Comparison of ENCODE assay signal across 9 cellular contexts in genomic region chr17:9003355-9004131, GRCh38. TPM values are rescaled to one million over a fixed set of nuclear protein-coding genes. Genes with fewer than 3 reads are reported as not detected.
DNase-seq lines count a peak whose midpoint lies in the region; ATAC-seq and TF ChIP-seq lines count a peak whose summit lies in the region.
"Had no signal": no experiment of that assay in that cellular context is flagged by ENCODE, and none has a peak within 500 bp of the region (broad histone marks: within the 10 kb centered on the region; RNA-seq: fewer than 3 reads in every experiment).

No MANE protein-coding gene starts in this region.

- intact Hi-C loops in A673 (cut with micrococcal nuclease; ENCODE audit: unreplicated experiment) = no loop called here

- CTCF ChIA-PET in A673 (lab: Charles Lee) = interaction anchor here (0.5 kb wide), 1 partner anchor 725 kb away, joined by 3 read pairs; no protein-coding TSS in a partner anchor

- no peaks in the 10 kb centered on the region for H4K20me1 ChIP-seq in neural cell (ENCODE audit: insufficient read depth)

- ATAC-seq in HG02759 (IDR thresholded peaks at IDR 0.05; ENCODE audit: unreplicated experiment) (peak; percentile 25), GM21528 (IDR thresholded peaks at IDR 0.05; ENCODE audit: low FRiP score, unreplicated experiment) (no peak)

- H3K36me3 ChIP-seq in A673 (ENCODE audit: insufficient read depth, low read length, poor library complexity, severe bottlenecking) (no peaks in the 10 kb centered on the region), esophagus (ENCODE audit: control insufficient read depth in 2 of 2, insufficient read depth in 2 of 2, low read length in 1 of 2) (no peaks in the 10 kb centered on the region), neural cell (ENCODE audit: insufficient read depth, low read length) (no peaks in the 10 kb centered on the region)

- WGBS in esophagus, 2 donors = 3 to 4% methylated on average over 61 to 90 of the region's 90 CpGs

- peak overlapping the region; percentile 58 for H3K9ac ChIP-seq in neural cell (ENCODE audit: low read length)

- H3K27me3 ChIP-seq in A673 (replicated peaks; ENCODE audit: insufficient read depth, low read depth, low read length, poor library complexity) (peaks cover 57% of the 10 kb centered on the region), esophagus (ENCODE audit: control insufficient read depth in 1 of 2, insufficient read depth in 2 of 2, low read length in 2 of 2) (peaks cover 0 to 10% of the 10 kb centered on the region in 2 donors), neural cell (ENCODE audit: insufficient read depth, low read depth, low read length) (peaks cover 44% of the 10 kb centered on the region)

- in situ Hi-C loops in G401 (cut with HindIII; ENCODE audit: low sequenced_read_pairs) = no loop called here

- DNase-seq in A673 (ENCODE audit: low spot score) (no peak), AG08396 (ENCODE audit: low spot score) (no peak), SHP77 (lab: John Stamatoyannopoulos, UW) (no peak), G401 (ENCODE audit: low spot score) (no peak)
- DNase-seq: SW 1271 had no signal

- H3K9me3 ChIP-seq in A673 (ENCODE audit: low read depth, low read length, poor library complexity, severe bottlenecking) (peaks cover 4% of the 10 kb centered on the region), esophagus (ENCODE audit: control insufficient read depth in 2 of 2, insufficient read depth in 1 of 2, low read depth in 1 of 2, low read length in 1 of 2) (no peaks in the 10 kb centered on the region), neural cell (ENCODE audit: low read length) (no peaks in the 10 kb centered on the region)

- no peak overlapping the region for H2AFZ ChIP-seq in neural cell (ENCODE audit: low read depth, low read length)

- TF ChIP-seq CTCF in A673 (conservative IDR thresholded peaks at IDR 0.05; ENCODE audit: low read depth, low read length) (no peak), neural cell (IDR thresholded peaks at IDR 0.05; ENCODE audit: poor library complexity, severe bottlenecking) (no peak)

- H3F3A ChIP-seq in neural cell (ENCODE audit: insufficient read depth, low read length, poor library complexity, severe bottlenecking) = no peaks in the 10 kb centered on the region

- H3K27ac ChIP-seq in A673 (ENCODE audit: low read depth, low read length, poor library complexity, severe bottlenecking) = no peak overlapping the region
- no peak overlapping the region for H3K27ac ChIP-seq in esophagus (ENCODE audit: low read depth in 2 of 2, low read length in 1 of 2)
- no peak overlapping the region for H3K27ac ChIP-seq in neural cell (ENCODE audit: low read length)

- TF ChIP-seq EP300 in neural cell (conservative IDR thresholded peaks at IDR 0.05; ENCODE audit: poor library complexity, severe bottlenecking) = no peak

- H3K4me3 ChIP-seq in A673 (ENCODE audit: low read depth, low read length, poor library complexity, severe bottlenecking) (peak overlapping the region; percentile 31), esophagus (ENCODE audit: low read depth in 1 of 2, low read length in 2 of 2) (peak overlapping the region; percentile 51 to 52), neural cell (ENCODE audit: low read length) (peak overlapping the region; percentile 63)

- no peaks in the 10 kb centered on the region for H3K9me2 ChIP-seq in neural cell (ENCODE audit: insufficient read depth, low read length)

- H3K79me2 ChIP-seq in neural cell (replicated peaks; ENCODE audit: insufficient read depth, low read length) = no peaks in the 10 kb centered on the region

- TF ChIP-seq RAD21 in neural cell (conservative IDR thresholded peaks at IDR 0.05) = no peak

- no peak overlapping the region for H3K4me2 ChIP-seq in neural cell (ENCODE audit: low read length)

- H3K4me1 ChIP-seq in A673 (ENCODE audit: insufficient read depth, low read length, poor library complexity, severe bottlenecking) (no peaks in the 10 kb centered on the region), esophagus (ENCODE audit: control insufficient read depth in 2 of 2, insufficient read depth in 2 of 2, low read length in 1 of 2) (peaks cover 0 to 3% of the 10 kb centered on the region in 2 donors)

- POLR2A ChIA-PET in A673 (lab: Charles Lee; ENCODE audit: low non-redundant PET) = interaction anchor here (0.7 kb wide), 1 partner anchor 547 kb away, joined by 5 read pairs; no protein-coding TSS in a partner anchor

- no TSS peak for BruUV-seq in A673 (replicated peaks; lab: Mats Ljungman, UMichigan)

TF ChIP-seq in neural cell, 6 proteins besides CTCF, POLR2A, EP300 and RAD21:
- TF ChIP-seq MXI1 (conservative IDR thresholded peaks at IDR 0.05; ENCODE audit: poor library complexity, severe bottlenecking) (no peak), TAF1 (IDR thresholded peaks at IDR 0.05; ENCODE audit: low read depth) (peak; percentile 5), POLR2AphosphoS5 (IDR thresholded peaks at IDR 0.05) (no peak), EZH2 (IDR thresholded peaks at IDR 0.05; ENCODE audit: borderline replicate concordance, insufficient read depth, low read length, poor library complexity, severe bottlenecking) (no peak)
- TF ChIP-seq, protein P1, sequence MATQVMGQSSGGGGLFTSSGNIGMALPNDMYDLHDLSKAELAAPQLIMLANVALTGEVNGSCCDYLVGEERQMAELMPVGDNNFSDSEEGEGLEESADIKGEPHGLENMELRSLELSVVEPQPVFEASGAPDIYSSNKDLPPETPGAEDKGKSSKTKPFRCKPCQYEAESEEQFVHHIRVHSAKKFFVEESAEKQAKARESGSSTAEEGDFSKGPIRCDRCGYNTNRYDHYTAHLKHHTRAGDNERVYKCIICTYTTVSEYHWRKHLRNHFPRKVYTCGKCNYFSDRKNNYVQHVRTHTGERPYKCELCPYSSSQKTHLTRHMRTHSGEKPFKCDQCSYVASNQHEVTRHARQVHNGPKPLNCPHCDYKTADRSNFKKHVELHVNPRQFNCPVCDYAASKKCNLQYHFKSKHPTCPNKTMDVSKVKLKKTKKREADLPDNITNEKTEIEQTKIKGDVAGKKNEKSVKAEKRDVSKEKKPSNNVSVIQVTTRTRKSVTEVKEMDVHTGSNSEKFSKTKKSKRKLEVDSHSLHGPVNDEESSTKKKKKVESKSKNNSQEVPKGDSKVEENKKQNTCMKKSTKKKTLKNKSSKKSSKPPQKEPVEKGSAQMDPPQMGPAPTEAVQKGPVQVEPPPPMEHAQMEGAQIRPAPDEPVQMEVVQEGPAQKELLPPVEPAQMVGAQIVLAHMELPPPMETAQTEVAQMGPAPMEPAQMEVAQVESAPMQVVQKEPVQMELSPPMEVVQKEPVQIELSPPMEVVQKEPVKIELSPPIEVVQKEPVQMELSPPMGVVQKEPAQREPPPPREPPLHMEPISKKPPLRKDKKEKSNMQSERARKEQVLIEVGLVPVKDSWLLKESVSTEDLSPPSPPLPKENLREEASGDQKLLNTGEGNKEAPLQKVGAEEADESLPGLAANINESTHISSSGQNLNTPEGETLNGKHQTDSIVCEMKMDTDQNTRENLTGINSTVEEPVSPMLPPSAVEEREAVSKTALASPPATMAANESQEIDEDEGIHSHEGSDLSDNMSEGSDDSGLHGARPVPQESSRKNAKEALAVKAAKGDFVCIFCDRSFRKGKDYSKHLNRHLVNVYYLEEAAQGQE (IDR thresholded peaks at IDR 0.05; ENCODE audit: borderline replicate concordance) = peak; percentile 11
TF ChIP-seq in neural cell: peak in this region for 2.

RNA-seq across cellular contexts. Expression of gene NTN1, which starts 17.8 kb away (rescaled TPM):
- total RNA-seq in A673 (2021) = 4.3 TPM in 2 replicates
- 10 to 100 TPM; 10.3 to 12.3 TPM for polyA plus RNA-seq in esophagus
- polyA plus RNA-seq in neural cell = 16.2 and 18.1 TPM in 2 replicates
- 24.1 and 24.8 TPM in 2 replicates for polyA minus RNA-seq in neural cell
- total RNA-seq in G401 (2014; rRNA removed; shearing (Covaris generic)) = not detected in 2 replicates

RNA-seq across cellular contexts. Expression of gene PIK3R5, which starts 38.0 kb away (rescaled TPM):
- 0.09 and 0.24 TPM in 2 replicates for total RNA-seq in A673 (2021)
- polyA plus RNA-seq in esophagus = 1 to 10 TPM; 1.1 to 1.3 TPM
- not detected in 2 replicates for polyA plus RNA-seq in neural cell
- not detected in 2 replicates for polyA minus RNA-seq in neural cell
- 0.07 TPM in 1 of 2 replicates, not detected in the other for total RNA-seq in G401 (2014; rRNA removed; shearing (Covaris generic))
